Comparison of ENCODE assay signal across 16 cellular contexts in genomic region chr3:149501524-149501923, GRCh38. TPM values are rescaled to one million over a fixed set of nuclear protein-coding genes. Genes with fewer than 3 reads are reported as not detected.
A peak's percentile ranks its signal among the peaks of the same experiment; 100 is the strongest.
DNase-seq lines count a peak whose midpoint lies in the region; ATAC-seq, FAIRE-seq and TF ChIP-seq lines count a peak whose summit lies in the region.
"Had no signal": no experiment of that assay in that cellular context is flagged by ENCODE, and none has a peak within 500 bp of the region (broad histone marks: within the 10 kb centered on the region; RNA-seq: fewer than 3 reads in every experiment).

No MANE protein-coding gene starts in this region.

- H3K9me3 ChIP-seq in trophoblast cell (ENCODE audit: insufficient read depth, low read depth, low read length) (no peaks in the 10 kb centered on the region), Peyer's patch (no peaks in the 10 kb centered on the region)
- H3K9me3 ChIP-seq: pancreas had no signal

- DNase-seq in AG10803 (ENCODE audit: low read depth) (peak; percentile 90), RCC 7860 (ENCODE audit: low spot score) (peak; percentile 88), fibroblast of peridontal ligament (ENCODE audit: extremely low read depth) (peak; percentile 98), trophoblast cell (peak; percentile 36 to 80), NCI-H2196 (lab: John Stamatoyannopoulos, UW; ENCODE audit: unreplicated experiment) (no peak), Peyer's patch (no peak)
- no peak for DNase-seq in stimulated activated naive CD8-positive, alpha-beta T cell treated with anti-CD3 and anti-CD28 coated beads, Interleukin-15, Interleukin-2, amounts not matched to agents 100 U/mL and 50 U/mL, for 24 hours
- DNase-seq: activated naive CD4-positive, alpha-beta T cell treated with anti-CD3 and anti-CD28 coated beads, Interleukin-2, amount 10 ng/mL, durations not matched to agents 7 days and 5 days; H7; head of caudate nucleus; MV-4-11; NCI-H345; pancreas; stimulated activated CD4-positive, alpha-beta T cell treated with anti-CD3 and anti-CD28 coated beads, Interleukin-4, amount 100 ng/mL, for 1 hour; stimulated activated naive CD4-positive, alpha-beta T cell had no signal

- H2BK12ac ChIP-seq in trophoblast cell (ENCODE audit: low read length): no peak overlapping the region

- no peak for ATAC-seq in stimulated activated naive CD8-positive, alpha-beta T cell treated with anti-CD3 and anti-CD28 coated beads, Interleukin-15, Interleukin-2, amounts not matched to agents 100 U/mL and 50 U/mL, for 24 hours
- no peak for ATAC-seq in GM21526 (IDR thresholded peaks at IDR 0.05; ENCODE audit: low FRiP score, unreplicated experiment)

- H3K9ac ChIP-seq in trophoblast cell (ENCODE audit: low read length): no peak overlapping the region

- no peaks in the 10 kb centered on the region for H3K36me3 ChIP-seq in trophoblast cell (ENCODE audit: control insufficient read depth in 1 of 2, insufficient read depth in 2 of 2, low read length in 2 of 2)
- no peaks in the 10 kb centered on the region for H3K36me3 ChIP-seq in Peyer's patch
- H3K36me3 ChIP-seq: pancreas had no signal

- no peak overlapping the region for H4K91ac ChIP-seq in trophoblast cell (ENCODE audit: low read depth, low read length)

- peak; percentile 84 for FAIRE-seq in RCC 7860 (lab: Jason Lieb, UNC)
- FAIRE-seq: pancreas had no signal

- H2AFZ ChIP-seq in trophoblast cell (ENCODE audit: insufficient read depth, low read length, poor library complexity): no peak overlapping the region

- WGBS in trophoblast cell (ENCODE audit: extremely low coverage, insufficient coverage, insufficient read length): no CpG with 5 or more reads among the region's 1 CpG

- H3K4ac ChIP-seq in trophoblast cell (ENCODE audit: low read depth, low read length): no peak overlapping the region

- H2BK5ac ChIP-seq in trophoblast cell (ENCODE audit: low read depth, low read length, poor library complexity): no peak overlapping the region

- no peak overlapping the region for H3K14ac ChIP-seq in trophoblast cell (ENCODE audit: low read length)

- TF ChIP-seq CTCF in AG10803 (conservative IDR thresholded peaks at IDR 0.05; ENCODE audit: low read length) (no peak), Peyer's patch (IDR thresholded peaks at IDR 0.05) (no peak)

- TF ChIP-seq POLR2A in Peyer's patch (IDR thresholded peaks at IDR 0.05): no peak

- H3K27me3 ChIP-seq in trophoblast cell (ENCODE audit: insufficient read depth, low read length) (no peaks in the 10 kb centered on the region), Peyer's patch (no peaks in the 10 kb centered on the region)
- H3K27me3 ChIP-seq: pancreas had no signal

- no peak overlapping the region for H2BK120ac ChIP-seq in trophoblast cell (ENCODE audit: insufficient read depth, low read length, poor library complexity)

- H3K27ac ChIP-seq in trophoblast cell (ENCODE audit: low read depth, low read length): no peak overlapping the region
- no peak overlapping the region for H3K27ac ChIP-seq in Peyer's patch
- H3K27ac ChIP-seq: pancreas had no signal

- H2AK5ac ChIP-seq in trophoblast cell (ENCODE audit: low read length): no peak overlapping the region

- no peaks in the 10 kb centered on the region for H3K4me1 ChIP-seq in trophoblast cell (ENCODE audit: control insufficient read depth in 1 of 2, insufficient read depth in 2 of 2, low read length in 2 of 2)
- H3K4me1 ChIP-seq in Peyer's patch: no peaks in the 10 kb centered on the region
- H3K4me1 ChIP-seq: pancreas had no signal

- no peak overlapping the region for H3K18ac ChIP-seq in trophoblast cell (ENCODE audit: low read length)

- no peaks in the 10 kb centered on the region for H3K79me2 ChIP-seq in trophoblast cell (ENCODE audit: control insufficient read depth, insufficient read depth, low read length, poor library complexity)

- H3K4me3 ChIP-seq in AG10803 (ENCODE audit: low read length): no peak overlapping the region
- H3K4me3 ChIP-seq in trophoblast cell (ENCODE audit: low read depth, low read length): no peak overlapping the region
- H3K4me3 ChIP-seq in Peyer's patch: no peak overlapping the region
- H3K4me3 ChIP-seq: pancreas had no signal

- no peak overlapping the region for H4K8ac ChIP-seq in trophoblast cell (ENCODE audit: low read depth, low read length)

- H3K79me1 ChIP-seq in trophoblast cell (ENCODE audit: low read length): no peaks in the 10 kb centered on the region

- no peak overlapping the region for H4K12ac ChIP-seq in trophoblast cell (ENCODE audit: low read depth, low read length)

- H3K4me2 ChIP-seq in trophoblast cell (ENCODE audit: low read length): no peak overlapping the region

- H3K23ac ChIP-seq in trophoblast cell (ENCODE audit: low read length): no peak overlapping the region

RNA-seq across cellular contexts. Expression of gene TM4SF4, which starts 27.0 kb away (rescaled TPM):
- polyA plus RNA-seq in trophoblast cell (2013): not detected in 2 replicates
- total RNA-seq in Peyer's patch: 100 to 1,000 TPM in 3 of 4 donors, 1 to 10 TPM in 1; 1.7 to 500 (median 217) TPM
- total RNA-seq: H7 had no signal

Comparison
In these comparisons a context has a peak if more than half of its experiments do, and no peak if none do; other contexts are left out.
1. DNase-seq: peak in AG10803 (single experiment), RCC 7860 (single experiment), fibroblast of peridontal ligament (single experiment) and trophoblast cell (2 of 2); none in NCI-H2196 (single experiment), Peyer's patch (0 of 3) and stimulated activated naive CD8-positive, alpha-beta T cell treated with anti-CD3 and anti-CD28 coated beads, Interleukin-15, Interleukin-2, amounts not matched to agents 100 U/mL and 50 U/mL, for 24 hours (single experiment).